ENCODE assay signal across 1 cellular context in genomic region chr11:69642913-69643632, GRCh38.
A peak's percentile ranks its signal among the peaks of the same experiment; 100 is the strongest.
TF ChIP-seq lines count a peak whose summit lies in the region.

No MANE protein-coding gene starts in this region.

TF ChIP-seq in K562, 482 proteins besides CTCF, POLR2A, EP300 and RAD21 (continued from another document and continues in another):
- TF ChIP-seq SP1 (CRISPR knock-in tag; IDR thresholded peaks at IDR 0.05): no peak
- peak; percentile 76 for TF ChIP-seq CXXC5 (CRISPR knock-in tag; IDR thresholded peaks at IDR 0.05)
- TF ChIP-seq FOSL1 (tag; conservative IDR thresholded peaks at IDR 0.05): no peak
- no peak for TF ChIP-seq TFE3 (CRISPR knock-in tag; IDR thresholded peaks at IDR 0.05)
- TF ChIP-seq THRA (IDR thresholded peaks at IDR 0.05): no peak
- TF ChIP-seq CBX3 (IDR thresholded peaks at IDR 0.05; ENCODE audit: borderline replicate concordance in 1 of 2, low read length in 2 of 2): peak in 1 of 2 experiments; percentile 26; a peak in 1 of 3 replicates
- TF ChIP-seq ZNF699 (CRISPR knock-in tag; IDR thresholded peaks at IDR 0.05; ENCODE audit: insufficient replicate concordance): no peak
- no peak for TF ChIP-seq SREBF1 (IDR thresholded peaks at IDR 0.05; ENCODE audit: borderline replicate concordance, low read depth, low read length)
- no peak for TF ChIP-seq NCOA2 (IDR thresholded peaks at IDR 0.05; ENCODE audit: partially characterized antibody in 2 of 2)
- no peak for TF ChIP-seq RERE (CRISPR knock-in tag; IDR thresholded peaks at IDR 0.05; ENCODE audit: borderline replicate concordance)
- no peak for TF ChIP-seq TAL1 (IDR thresholded peaks at IDR 0.05)
- no peak for TF ChIP-seq ZNF280B (CRISPR knock-in tag; IDR thresholded peaks at IDR 0.05)
- no peak for TF ChIP-seq RHOXF2B (CRISPR knock-in tag; conservative IDR thresholded peaks at IDR 0.05)
- no peak for TF ChIP-seq POU5F1 (IDR thresholded peaks at IDR 0.05; ENCODE audit: borderline replicate concordance, low read depth, low read length, partially characterized antibody)
- TF ChIP-seq GMEB1 (CRISPR knock-in tag; IDR thresholded peaks at IDR 0.05): no peak
- TF ChIP-seq CHAMP1 (IDR thresholded peaks at IDR 0.05): no peak
- no peak; a peak in 1 of 4 replicates for TF ChIP-seq NRF1 (conservative IDR thresholded peaks at IDR 0.05 in 1 of 2, IDR thresholded peaks at IDR 0.05 in 1 of 2)
- TF ChIP-seq ZNF217 (CRISPR knock-in tag; IDR thresholded peaks at IDR 0.05): no peak
- no peak for TF ChIP-seq TAF9B (IDR thresholded peaks at IDR 0.05; ENCODE audit: partially characterized antibody)
- TF ChIP-seq KAT2B (IDR thresholded peaks at IDR 0.05; ENCODE audit: low read depth, low read length): no peak
- TF ChIP-seq RBM34 (IDR thresholded peaks at IDR 0.05; ENCODE audit: borderline replicate concordance, insufficient read depth, low read length): no peak
- no peak for TF ChIP-seq KDM5B (IDR thresholded peaks at IDR 0.05; ENCODE audit: insufficient replicate concordance, low read depth, low read length)
- TF ChIP-seq SLC30A9 (CRISPR knock-in tag; IDR thresholded peaks at IDR 0.05): no peak
- TF ChIP-seq MAFK (IDR thresholded peaks at IDR 0.05; ENCODE audit: low read length): no peak
- TF ChIP-seq TAF15 (IDR thresholded peaks at IDR 0.05; ENCODE audit: low read depth, low read length): no peak
- 0 out of 2 replicates have a peak, but pooled peaks have one; percentile 32 for TF ChIP-seq BHLHE40 (IDR thresholded peaks at IDR 0.05; ENCODE audit: low read length)
- no peak for TF ChIP-seq CGGBP1 (CRISPR knock-in tag; IDR thresholded peaks at IDR 0.05)
- peak; percentile 48; the same call in 1 of the 2 replicates for TF ChIP-seq HMGXB4 (CRISPR knock-in tag; IDR thresholded peaks at IDR 0.05)
- no peak for TF ChIP-seq TEAD2 (tag; IDR thresholded peaks at IDR 0.05)
- TF ChIP-seq CTBP1 (IDR thresholded peaks at IDR 0.05; ENCODE audit: borderline replicate concordance): peak; percentile 89
- TF ChIP-seq ATF4 (CRISPR knock-in tag; IDR thresholded peaks at IDR 0.05): no peak
- TF ChIP-seq RAD51 (IDR thresholded peaks at IDR 0.05; ENCODE audit: borderline replicate concordance, low read depth): no peak
- peak; percentile 87 for TF ChIP-seq FIP1L1 (IDR thresholded peaks at IDR 0.05; ENCODE audit: low read depth, low read length, poor library complexity, severe bottlenecking)
- TF ChIP-seq ASH1L (IDR thresholded peaks at IDR 0.05; ENCODE audit: borderline replicate concordance, low read depth, partially characterized antibody): no peak
- no peak for TF ChIP-seq ARNT (IDR thresholded peaks at IDR 0.05)
- TF ChIP-seq ZBTB9 (CRISPR knock-in tag; IDR thresholded peaks at IDR 0.05): no peak
- TF ChIP-seq HOMEZ (CRISPR knock-in tag; IDR thresholded peaks at IDR 0.05): no peak
- TF ChIP-seq RBM17 (IDR thresholded peaks at IDR 0.05; ENCODE audit: borderline replicate concordance, low read depth, low read length): no peak
- no peak for TF ChIP-seq SAP30 (IDR thresholded peaks at IDR 0.05; ENCODE audit: borderline replicate concordance, insufficient read depth, low read depth, low read length, poor library complexity, severe bottlenecking)
- no peak for TF ChIP-seq CHD1 (IDR thresholded peaks at IDR 0.05; ENCODE audit: low read length)
- TF ChIP-seq FOXA1 (IDR thresholded peaks at IDR 0.05; ENCODE audit: borderline replicate concordance): no peak
